ENCODE assay signal across 8 cellular contexts in the genomic region with DNA sequence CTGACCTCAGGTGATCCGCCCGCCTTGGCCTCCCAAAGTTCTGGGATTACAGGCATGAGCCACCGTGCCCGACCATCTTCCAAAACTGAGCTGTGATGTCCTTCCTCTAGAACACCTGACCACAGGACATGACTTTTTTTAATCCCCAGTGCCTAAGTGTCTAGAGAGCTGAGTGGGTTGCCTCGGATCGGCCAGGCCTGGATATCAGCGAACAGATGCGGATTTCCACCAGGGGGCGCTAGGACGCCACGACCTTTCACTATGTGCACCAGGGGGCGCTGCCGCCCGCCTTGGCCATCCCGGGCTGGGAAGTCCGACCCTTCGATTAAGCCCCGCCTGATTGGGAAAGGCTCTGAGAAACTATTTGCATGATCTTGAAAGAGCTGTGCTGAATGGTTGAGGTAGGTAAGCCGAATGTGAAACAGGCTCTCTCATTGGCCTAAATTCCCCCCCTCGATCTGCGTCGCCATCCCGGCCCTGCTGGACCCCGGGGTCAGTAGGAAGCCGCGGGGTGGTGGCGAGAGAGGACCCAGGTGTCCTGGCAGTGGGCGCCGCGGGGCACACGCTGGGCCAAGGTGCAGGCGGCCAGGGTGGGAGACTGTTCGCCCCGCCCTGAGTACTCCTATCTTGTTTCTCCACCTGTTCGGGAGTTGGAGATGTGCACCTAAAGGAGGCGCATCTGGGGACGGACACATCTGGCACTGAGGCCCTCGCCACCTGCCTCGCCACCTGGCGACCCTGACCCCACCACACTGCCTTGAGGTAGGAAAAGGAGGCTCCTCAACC. TPM values are rescaled to one million over a fixed set of nuclear protein-coding genes. Genes with fewer than 3 reads are reported as not detected.
DNase-seq lines count a peak whose midpoint lies in the region; ATAC-seq lines count a peak whose summit lies in the region.

A gene with protein sequence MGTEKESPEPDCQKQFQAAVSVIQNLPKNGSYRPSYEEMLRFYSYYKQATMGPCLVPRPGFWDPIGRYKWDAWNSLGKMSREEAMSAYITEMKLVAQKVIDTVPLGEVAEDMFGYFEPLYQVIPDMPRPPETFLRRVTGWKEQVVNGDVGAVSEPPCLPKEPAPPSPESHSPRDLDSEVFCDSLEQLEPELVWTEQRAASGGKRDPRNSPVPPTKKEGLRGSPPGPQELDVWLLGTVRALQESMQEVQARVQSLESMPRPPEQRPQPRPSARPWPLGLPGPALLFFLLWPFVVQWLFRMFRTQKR (plus strand): TSS at position 496 of the 786 bp plus-strand sequence. CDS start 458 bp downstream, outside the sequence.

- H3K27me3 Mint-ChIP-seq in IgD-negative memory B cell = no peaks in the 10 kb centered on the region

- no peak within 1 kb of the TSS for H3K27ac ChIP-seq in epithelial cell of prostate

- DNase-seq in DMS153 treated with DMSO at 0.1 percent for 48 hours (lab: John Stamatoyannopoulos, UW; ENCODE audit: unreplicated experiment) (peak; percentile 91), OCI-M1 (lab: John Stamatoyannopoulos, UW) (peak; percentile 98), activated T-cell treated with anti-CD3 and anti-CD28 coated beads for 48 hours (ENCODE audit: low read depth) (peak; percentile 94), epithelial cell of prostate (ENCODE audit: low read depth, low spot score) (peak; percentile 77), mucosa of gallbladder (ENCODE audit: low spot score) (peak; percentile 97)
- peak; percentile 89 to 97 for DNase-seq in stimulated activated CD8-positive, alpha-beta memory T cell treated with anti-CD3 and anti-CD28 coated beads, Interleukin-4, amount 100 ng/mL, for 4 hours (ENCODE audit: low read depth in 2 of 2, low spot score in 1 of 2)

- peaks cover 10 to 14% (median 10%) of the 10 kb centered on the region in 3 donors for H3K4me1 Mint-ChIP-seq in IgD-negative memory B cell

- peak; percentile 67 for ATAC-seq in GM21528 (IDR thresholded peaks at IDR 0.05; ENCODE audit: low FRiP score, unreplicated experiment)

- H3K4me3 Mint-ChIP-seq in IgD-negative memory B cell = peak within 1 kb of the TSS; percentile 90 to 96 (median 92)

- H3K9me3 Mint-ChIP-seq in IgD-negative memory B cell = no peaks in the 10 kb centered on the region

- H3K36me3 Mint-ChIP-seq in IgD-negative memory B cell = no peaks in the 10 kb centered on the region

- peak within 1 kb of the TSS; percentile 21 to 95 (median 85) for H3K27ac Mint-ChIP-seq in IgD-negative memory B cell

RNA-seq across cellular contexts. Expression of the gene that starts here (rescaled TPM):
- 17.6 TPM for polyA plus RNA-seq in IgD-negative memory B cell
- 29.8 TPM for total RNA-seq in mucosa of gallbladder
